ENCODE assay signal across 8 cellular contexts in genomic region chr1:159798893-159799292, GRCh38. TPM values are rescaled to one million over a fixed set of nuclear protein-coding genes. Genes with fewer than 3 reads are reported as not detected.
DNase-seq lines count a peak whose midpoint lies in the region; ATAC-seq, FAIRE-seq and TF ChIP-seq lines count a peak whose summit lies in the region.

No MANE protein-coding gene starts in this region.

- no peak overlapping the region for H2AFZ ChIP-seq in OCI-LY3 (ENCODE audit: low read depth, low read length)

- H3K4me3 ChIP-seq in OCI-LY3 (ENCODE audit: low read length) (no peak overlapping the region), ovary (no peak overlapping the region)

- TF ChIP-seq CTCF in LNCAP (IDR thresholded peaks at IDR 0.05) (peak; percentile 96), OCI-LY3 (IDR thresholded peaks at IDR 0.05; ENCODE audit: low read depth, low read length) (peak; percentile 98), ovary (IDR thresholded peaks at IDR 0.05) (peak; percentile 60 to 69 (median 63))

- peak; percentile 20 for TF ChIP-seq POLR2A in ovary (IDR thresholded peaks at IDR 0.05)

- H3K27ac ChIP-seq in OCI-LY3 (ENCODE audit: low read length): no peak overlapping the region
- no peak overlapping the region for H3K27ac ChIP-seq in ovary

- H3K27me3 Mint-ChIP-seq in activated T-helper 1 cell treated with anti-CD3 and anti-CD28 coated beads, Interleukin-12 subunit alpha, Interleukin-12 subunit beta, Interleukin-2, Interleukin-4 antibody, amounts not matched to agents 30 ng/mL and 10 ng/mL and 1 ng/mL, durations not matched to agents 14 hours and 24 hours and 36 hours (ENCODE audit: insufficient read depth): peaks cover 43% of the 10 kb centered on the region

- H3K36me3 ChIP-seq in OCI-LY3 (replicated peaks; ENCODE audit: low read depth, low read length) (no peaks in the 10 kb centered on the region), ovary (no peaks in the 10 kb centered on the region)

- H4K20me1 ChIP-seq in OCI-LY3 (ENCODE audit: insufficient read depth, low read length): no peaks in the 10 kb centered on the region

- no peaks in the 10 kb centered on the region for H3K9me3 Mint-ChIP-seq in activated T-helper 1 cell treated with anti-CD3 and anti-CD28 coated beads, Interleukin-12 subunit alpha, Interleukin-12 subunit beta, Interleukin-2, Interleukin-4 antibody, amounts not matched to agents 30 ng/mL and 10 ng/mL and 1 ng/mL, durations not matched to agents 14 hours and 24 hours and 36 hours

- no peak overlapping the region for H3K4me2 ChIP-seq in OCI-LY3 (ENCODE audit: low read length)

- H3K4me3 Mint-ChIP-seq in activated T-helper 1 cell treated with anti-CD3 and anti-CD28 coated beads, Interleukin-12 subunit alpha, Interleukin-12 subunit beta, Interleukin-2, Interleukin-4 antibody, amounts not matched to agents 30 ng/mL and 10 ng/mL and 1 ng/mL, durations not matched to agents 14 hours and 24 hours and 36 hours: no peak overlapping the region

- no peak for TF ChIP-seq EP300 in ovary (IDR thresholded peaks at IDR 0.05)

- H3K4me1 Mint-ChIP-seq in activated T-helper 1 cell treated with anti-CD3 and anti-CD28 coated beads, Interleukin-12 subunit alpha, Interleukin-12 subunit beta, Interleukin-2, Interleukin-4 antibody, amounts not matched to agents 30 ng/mL and 10 ng/mL and 1 ng/mL, durations not matched to agents 14 hours and 24 hours and 36 hours (ENCODE audit: low read depth): peaks cover 14% of the 10 kb centered on the region

- H3K9ac ChIP-seq in OCI-LY3 (ENCODE audit: low read length): no peak overlapping the region

- no peak overlapping the region for H3K27ac Mint-ChIP-seq in activated T-helper 1 cell treated with anti-CD3 and anti-CD28 coated beads, Interleukin-12 subunit alpha, Interleukin-12 subunit beta, Interleukin-2, Interleukin-4 antibody, amounts not matched to agents 30 ng/mL and 10 ng/mL and 1 ng/mL, durations not matched to agents 14 hours and 24 hours and 36 hours

- intact Hi-C loops in activated T-helper 1 cell treated with anti-CD3 and anti-CD28 coated beads, Interleukin-12 subunit alpha, Interleukin-12 subunit beta, Interleukin-2, Interleukin-4 antibody, amounts not matched to agents 30 ng/mL and 10 ng/mL and 1 ng/mL, durations not matched to agents 14 hours and 24 hours and 36 hours (cut with micrococcal nuclease): loop anchor here (1.0 to 2.0 kb wide), 4 partner anchors 19 to 207 kb away; partner anchors contain the start of gene DUSP23
- intact Hi-C loops in ovary (cut with DNase I): loop anchor here (2.0 to 5.0 kb wide), 3 partner anchors 54 to 93 kb away; no protein-coding TSS in a partner anchor

- FAIRE-seq in frontal cortex (lab: Jason Lieb, UNC): no peak

- H3K9me3 ChIP-seq in OCI-LY3 (ENCODE audit: insufficient read depth, low read length) (no peaks in the 10 kb centered on the region), ovary (no peaks in the 10 kb centered on the region)

- DNase-seq in ELF-1 (ENCODE audit: low read depth, low spot score) (peak; percentile 89), frontal cortex (ENCODE audit: low spot score in 2 of 2) (peak; percentile 31 to 53), ovary (peak; percentile 55 to 77 (median 64))
- DNase-seq in activated T-helper 1 cell treated with anti-CD3 and anti-CD28 coated beads, Interleukin-12 subunit alpha, Interleukin-12 subunit beta, Interleukin-2, Interleukin-4 antibody, amounts not matched to agents 30 ng/mL and 10 ng/mL and 1 ng/mL, durations not matched to agents 14 hours and 24 hours and 36 hours (ENCODE audit: low spot score): peak; percentile 14

- H3K27me3 ChIP-seq in OCI-LY3 (ENCODE audit: low read depth, low read length) (peaks cover 85% of the 10 kb centered on the region), ovary (no peaks in the 10 kb centered on the region)

- no peaks in the 10 kb centered on the region for H3K79me2 ChIP-seq in OCI-LY3 (ENCODE audit: low read length)

- WGBS in ovary, 3 donors: 3 to 6% (median 4%) methylated on average over 2 of the region's 2 CpGs

- H3K4me1 ChIP-seq in OCI-LY3 (ENCODE audit: low read length): peaks cover 18% of the 10 kb centered on the region
- peaks cover under 1% of the 10 kb centered on the region for H3K4me1 ChIP-seq in ovary (ENCODE audit: insufficient read depth)

- H3K36me3 Mint-ChIP-seq in activated T-helper 1 cell treated with anti-CD3 and anti-CD28 coated beads, Interleukin-12 subunit alpha, Interleukin-12 subunit beta, Interleukin-2, Interleukin-4 antibody, amounts not matched to agents 30 ng/mL and 10 ng/mL and 1 ng/mL, durations not matched to agents 14 hours and 24 hours and 36 hours (ENCODE audit: low read depth): no peaks in the 10 kb centered on the region

- no peak for ATAC-seq in GM18517 (IDR thresholded peaks at IDR 0.05; ENCODE audit: unreplicated experiment)
- ATAC-seq in HG03095 (IDR thresholded peaks at IDR 0.05; ENCODE audit: unreplicated experiment): no peak

RNA-seq across cellular contexts. Expression of gene FCRL6, which starts 3.3 kb away (rescaled TPM):
- not detected in 2 replicates for total RNA-seq in activated T-helper 1 cell treated with anti-CD3 and anti-CD28 coated beads, Interleukin-12 subunit alpha, Interleukin-12 subunit beta, Interleukin-2, Interleukin-4 antibody, amounts not matched to agents 30 ng/mL and 10 ng/mL and 1 ng/mL, durations not matched to agents 14 hours and 24 hours and 36 hours
- total RNA-seq in frontal cortex (not detected), ovary (under 1 TPM in 5 of 7 donors, not detected in 2; 0.17 to 0.48 (median 0.20) TPM)
- polyA plus RNA-seq in ovary: 1 to 10 TPM in 1 of 2 donors, under 1 TPM in 1; 0.08 to 2.3 TPM

RNA-seq across cellular contexts. Expression of gene DUSP23, which starts 18.1 kb away (rescaled TPM):
- 22.4 and 23.4 TPM in 2 replicates for total RNA-seq in activated T-helper 1 cell treated with anti-CD3 and anti-CD28 coated beads, Interleukin-12 subunit alpha, Interleukin-12 subunit beta, Interleukin-2, Interleukin-4 antibody, amounts not matched to agents 30 ng/mL and 10 ng/mL and 1 ng/mL, durations not matched to agents 14 hours and 24 hours and 36 hours
- 22.8 TPM for total RNA-seq in frontal cortex
- 100 to 1,000 TPM in 1 of 7 donors, 10 to 100 TPM in 6; 26.9 to 115 (median 37.5) TPM for total RNA-seq in ovary
- polyA plus RNA-seq in ovary: 10 to 100 TPM; 32.6 to 63.8 TPM

RNA-seq across cellular contexts. Expression of gene SLAMF8, which starts 27.8 kb away (rescaled TPM):
- 0.49 and 0.69 TPM in 2 replicates for total RNA-seq in activated T-helper 1 cell treated with anti-CD3 and anti-CD28 coated beads, Interleukin-12 subunit alpha, Interleukin-12 subunit beta, Interleukin-2, Interleukin-4 antibody, amounts not matched to agents 30 ng/mL and 10 ng/mL and 1 ng/mL, durations not matched to agents 14 hours and 24 hours and 36 hours
- total RNA-seq in frontal cortex (not detected), ovary (1 to 10 TPM in 3 of 7 donors, under 1 TPM in 4; 0.43 to 6.2 (median 0.72) TPM)
- polyA plus RNA-seq in ovary: 1 to 10 TPM in 1 of 2 donors, under 1 TPM in 1; 0.73 to 8.4 TPM

Comparison
In these comparisons a context has a peak if more than half of its experiments do, and no peak if none do; other contexts are left out.
1. DNase-seq: peak in every context shown above with its lines; median percentile 89 in ELF-1; 64 in ovary; 42 in frontal cortex; 14 in activated T-helper 1 cell treated with anti-CD3 and anti-CD28 coated beads, Interleukin-12 subunit alpha, Interleukin-12 subunit beta, Interleukin-2, Interleukin-4 antibody, amounts not matched to agents 30 ng/mL and 10 ng/mL and 1 ng/mL, durations not matched to agents 14 hours and 24 hours and 36 hours.